Comparison of ENCODE assay signal across 7 cellular contexts in genomic region chr10:70663458-70664391, GRCh38. TPM values are rescaled to one million over a fixed set of nuclear protein-coding genes. Genes with fewer than 3 reads are reported as not detected.
DNase-seq lines count a peak whose midpoint lies in the region; ATAC-seq and TF ChIP-seq lines count a peak whose summit lies in the region.
"Not testable (repeated sequence)": the region's sequence is repeated elsewhere in the genome, so short reads cannot be mapped to it uniquely, and the experiment has no call there.

No MANE protein-coding gene starts in this region.

- peak overlapping the region; percentile 97 for H3K27ac Mint-ChIP-seq in chondrocyte (ENCODE audit: unreplicated experiment)

- H3K9me3 ChIP-seq in fibroblast of lung (ENCODE audit: control insufficient read depth, insufficient read depth, low read depth, low read length) = not testable (repeated sequence)

- H3K4me3 ChIP-seq in fibroblast of lung (replicated peaks in 1 of 4; ENCODE audit: control extremely low read depth in 1 of 4, insufficient read depth in 1 of 4, low read depth in 3 of 4, low read length in 4 of 4) = not testable (repeated sequence)

- H3K4me1 ChIP-seq in fibroblast of lung (ENCODE audit: control insufficient read depth, extremely low read depth, insufficient read depth, low read length) = peaks cover 26% of the 10 kb centered on the region

- not testable (repeated sequence) for H3K9ac ChIP-seq in fibroblast of lung (ENCODE audit: insufficient read depth, low read length)

- DNase-seq in EL = peak; percentile 54
- DNase-seq in MV-4-11 (lab: John Stamatoyannopoulos, UW) = peak; percentile 6
- peak; percentile 8 for DNase-seq in activated CD8-positive, alpha-beta memory T cell treated with anti-CD3 and anti-CD28 coated beads, Interleukin-2, amount 50 U/mL, for 48 hours
- DNase-seq in chondrocyte (ENCODE audit: low spot score) = peak; percentile 4
- DNase-seq in fibroblast of lung (ENCODE audit: low read depth in 2 of 2) = peak in 1 of 2 donors; percentile 53
- peak; percentile 37 for DNase-seq in medulla oblongata (ENCODE audit: extremely low spot score)
- DNase-seq in sciatic nerve (ENCODE audit: low spot score) = not testable (repeated sequence)

- H3K27me3 ChIP-seq in fibroblast of lung (ENCODE audit: control insufficient read depth, insufficient read depth, low read length) = not testable (repeated sequence)

- H4K20me1 ChIP-seq in fibroblast of lung (ENCODE audit: control insufficient read depth, extremely low read depth, insufficient read depth, low read length) = not testable (repeated sequence)

- not testable (repeated sequence) for TF ChIP-seq CTCF in chondrocyte (IDR thresholded peaks at IDR 0.05); fibroblast of lung (conservative IDR thresholded peaks at IDR 0.05 in 1 of 2, IDR thresholded peaks at IDR 0.05 in 1 of 2; ENCODE audit: low read depth in 1 of 2, low read length in 2 of 2)

- not testable (repeated sequence) for H3K36me3 Mint-ChIP-seq in chondrocyte (ENCODE audit: low read depth)

- intact Hi-C loops in sciatic nerve (cut with DNase I) = not testable (repeated sequence)

- peak overlapping the region; percentile 67 for H3K4me2 ChIP-seq in fibroblast of lung (ENCODE audit: extremely low read depth, insufficient read depth, low read length)

- H3K27ac ChIP-seq in fibroblast of lung (ENCODE audit: insufficient read depth, low read length) = peak overlapping the region; percentile 90

- ATAC-seq in sciatic nerve = peak; percentile 25

- not testable (repeated sequence) for H3K4me3 Mint-ChIP-seq in chondrocyte (ENCODE audit: unreplicated experiment)

- not testable (repeated sequence) for H2AFZ ChIP-seq in fibroblast of lung (ENCODE audit: low read length)

- not testable (repeated sequence) for H3K9me3 Mint-ChIP-seq in chondrocyte (ENCODE audit: low read depth)

- H3K4me1 Mint-ChIP-seq in chondrocyte (ENCODE audit: low read depth) = peaks cover 34% of the 10 kb centered on the region

- H3K27me3 Mint-ChIP-seq in chondrocyte (ENCODE audit: low read depth) = not testable (repeated sequence)

- H3K79me2 ChIP-seq in fibroblast of lung (ENCODE audit: control insufficient read depth, insufficient read depth, low read length) = not testable (repeated sequence)

- not testable (repeated sequence) for H3K36me3 ChIP-seq in fibroblast of lung (ENCODE audit: control insufficient read depth, insufficient read depth, low read length)

RNA-seq across cellular contexts. Expression of gene ADAMTS14, which starts 8.6 kb away (rescaled TPM):
- total RNA-seq in chondrocyte (7.7 to 9.2 TPM (median 8.7 TPM) in 3 replicates), fibroblast of lung (1.8 and 4.1 TPM in 2 replicates), sciatic nerve (3.1 TPM)
- 3.1 and 6.2 TPM in 2 replicates for polyA plus RNA-seq in fibroblast of lung
- polyA plus RNA-seq in fibroblast of lung (2012) = 3.6 and 8.1 TPM in 2 replicates
- 8.8 and 12.0 TPM in 2 replicates for polyA minus RNA-seq in fibroblast of lung (ENCODE audit: low replicate concordance)
